In genomic region chr6:26033942-26034354, GRCh38 we compare ENCODE assay signal across 8 cellular contexts. TPM values are rescaled to one million over a fixed set of nuclear protein-coding genes. Genes with fewer than 3 reads are reported as not detected.
DNase-seq lines count a peak whose midpoint lies in the region; ATAC-seq and TF ChIP-seq lines count a peak whose summit lies in the region.

No MANE protein-coding gene starts in this region.

- H3K9me3 ChIP-seq in AG04450 (ENCODE audit: control insufficient read depth, insufficient read depth, low read length) (no peaks in the 10 kb centered on the region; the same call in 1 of the 2 replicates), liver (ENCODE audit: control insufficient read depth in 4 of 4, low read length in 3 of 4) (no peaks in the 10 kb centered on the region)

- no peak for TF ChIP-seq CTCF in AG04450 (IDR thresholded peaks at IDR 0.05; ENCODE audit: low read depth, low read length)
- TF ChIP-seq CTCF in NB4 (IDR thresholded peaks at IDR 0.05; ENCODE audit: low read depth, low read length) = no peak
- no peak for TF ChIP-seq CTCF in MCF 10A (IDR thresholded peaks at IDR 0.05; ENCODE audit: unreplicated experiment)
- no peak for TF ChIP-seq CTCF in liver (IDR thresholded peaks at IDR 0.05; ENCODE audit: low read depth, low read length, missing input control)

- TSS peak; percentile 90 for BruUV-seq in MCF 10A (replicated peaks; lab: Mats Ljungman, UMichigan)

- POLR2A ChIA-PET in AG04450 (lab: Yijun Ruan, JAX) (interaction anchor here (0.9 to 10.2 kb wide), 3 partner anchors 11 to 1833 kb away, joined by 3 to 272 read pairs (median 11); a partner anchor contains a TSS), MCF 10A (lab: Yijun Ruan, JAX) (interaction anchor here (0.5 to 20.2 kb wide), 14 partner anchors 8 to 1803 kb away, joined by 3 to 1354 read pairs (median 48); a partner anchor contains a TSS)

- peak overlapping the region; percentile 81 for H3K4me3 Mint-ChIP-seq in MCF 10A (ENCODE audit: unreplicated experiment)

- no peaks in the 10 kb centered on the region for H3K27me3 Mint-ChIP-seq in MCF 10A (ENCODE audit: insufficient read depth, unreplicated experiment)

- peaks cover 2 to 25% (median 12%) of the 10 kb centered on the region in 4 donors for H3K4me1 ChIP-seq in liver (ENCODE audit: control insufficient read depth in 4 of 4, insufficient read depth in 4 of 4, low read length in 3 of 4)

- H3K27ac Mint-ChIP-seq in MCF 10A (ENCODE audit: low read depth, unreplicated experiment) = peak overlapping the region; percentile 97

- peak overlapping the region; percentile 3 to 66 for H3K9ac ChIP-seq in liver (ENCODE audit: low read depth in 1 of 2, low read length in 2 of 2)

- no peak for DNase-seq in AG04450 (ENCODE audit: low read depth, low spot score)
- DNase-seq in NB4 (ENCODE audit: low read depth) = peak; percentile 82
- no peak for DNase-seq in MCF 10A (ENCODE audit: unreplicated experiment)
- peak in 8 of 49 donors; percentile 1 to 79 (median 24) for DNase-seq in substantia nigra (lab: John Stamatoyannopoulos, UW)
- DNase-seq in foreskin melanocyte = no peak
- no peak for DNase-seq in NCI-H1105 treated with DMSO at 0.1 percent for 48 hours (lab: John Stamatoyannopoulos, UW)

- H3K4me3 ChIP-seq in AG04450 (ENCODE audit: low read depth, low read length) = peak overlapping the region; percentile 56
- H3K4me3 ChIP-seq in NB4 (ENCODE audit: low read depth, low read length) = peak overlapping the region; percentile 79
- peak overlapping the region in 2 of 3 donors; percentile 17 to 79 for H3K4me3 ChIP-seq in liver (ENCODE audit: low read depth in 1 of 3, low read length in 3 of 3)

- H3K27ac ChIP-seq in AG04450 (ENCODE audit: low read depth, low read length) = peak overlapping the region; percentile 92
- peak overlapping the region; percentile 89 to 96 for H3K27ac ChIP-seq in liver (ENCODE audit: low read depth in 1 of 2, low read length in 2 of 2)
- H3K27ac ChIP-seq in substantia nigra (ENCODE audit: low read depth, low read length, poor library complexity, severe bottlenecking) = peak overlapping the region; percentile 40

- CTCF ChIA-PET in AG04450 (lab: Charles Lee) = interaction anchor here (0.8 to 1.3 kb wide), 2 partner anchors 10 to 63 kb away, joined by 3 read pairs; a partner anchor contains a TSS
- CTCF ChIA-PET in MCF 10A (lab: Yijun Ruan, JAX) = interaction anchor here (0.6 to 0.8 kb wide), 4 partner anchors 13 to 430 kb away, joined by 3 read pairs; no protein-coding TSS in a partner anchor

- TF ChIP-seq POLR2A in NB4 (IDR thresholded peaks at IDR 0.05; ENCODE audit: extremely low read depth, insufficient read length) = no peak

- intact Hi-C loops in MCF 10A (cut with micrococcal nuclease) = loop anchor here (1.0 to 10.0 kb wide), 5 partner anchors 9 to 1858 kb away; a partner anchor contains a TSS

- no peaks in the 10 kb centered on the region for H3K9me3 Mint-ChIP-seq in MCF 10A (ENCODE audit: unreplicated experiment)

- 10% methylated on average over 19 of the region's 19 CpGs for WGBS in liver

- H3K4me1 Mint-ChIP-seq in MCF 10A (ENCODE audit: insufficient read depth, unreplicated experiment) = peaks cover 19% of the 10 kb centered on the region

- TF ChIP-seq RAD21 in liver (IDR thresholded peaks at IDR 0.05) = no peak

- H3K36me3 ChIP-seq in liver (ENCODE audit: control insufficient read depth in 4 of 4, insufficient read depth in 3 of 4, low read depth in 1 of 4, low read length in 3 of 4) = no peaks in the 10 kb centered on the region

- no peaks in the 10 kb centered on the region for H3K27me3 ChIP-seq in AG04450 (ENCODE audit: control insufficient read depth, insufficient read depth, low read length)
- no peaks in the 10 kb centered on the region for H3K27me3 ChIP-seq in liver (ENCODE audit: control insufficient read depth in 4 of 4, insufficient read depth in 4 of 4, low read length in 3 of 4)

- ATAC-seq in GM21526 (IDR thresholded peaks at IDR 0.05; ENCODE audit: low FRiP score, unreplicated experiment) = no peak

- H3K36me3 Mint-ChIP-seq in MCF 10A (ENCODE audit: insufficient read depth, unreplicated experiment) = peaks cover 8% of the 10 kb centered on the region

TF ChIP-seq in liver, 16 proteins besides CTCF, POLR2A, EP300 and RAD21:
- TF ChIP-seq SP1 (IDR thresholded peaks at IDR 0.05) (no peak), NR2F2 (IDR thresholded peaks at IDR 0.05) (no peak), EGR1 (IDR thresholded peaks at IDR 0.05; ENCODE audit: low read depth in 2 of 2) (no peak), FOXA1 (IDR thresholded peaks at IDR 0.05) (no peak), RXRA (IDR thresholded peaks at IDR 0.05) (peak in 1 of 2 donors; percentile 5), ZBTB33 (IDR thresholded peaks at IDR 0.05) (no peak)

RNA-seq across cellular contexts. Expression of gene HFE, which starts 53.3 kb away (rescaled TPM):
- polyA plus RNA-seq in AG04450 (2011; rRNA removed) = 19.5 and 21.4 TPM in 2 replicates
- 19.7 and 20.1 TPM in 2 replicates for polyA minus RNA-seq in AG04450 (2011; rRNA and poly(A)+ RNA removed)
- 2.8 and 5.2 TPM in 2 replicates for total RNA-seq in MCF 10A (2022)
- 10 to 100 TPM in 1 of 2 donors, 1 to 10 TPM in 1; 6.7 to 12.7 TPM for total RNA-seq in liver
- polyA plus RNA-seq in liver = 1 to 10 TPM; 6.3 to 9.6 TPM

Comparison
In these comparisons a context has a peak if more than half of its experiments do, and no peak if none do; other contexts are left out.
1. H3K27ac ChIP-seq: peak in every context shown above with its lines; median percentile 92 in liver; 92 in AG04450; 40 in substantia nigra.